Comparison of ENCODE assay signal across 8 cellular contexts in genomic region chr14:56580317-56580711, GRCh38. TPM values are rescaled to one million over a fixed set of nuclear protein-coding genes. Genes with fewer than 3 reads are reported as not detected.
A peak's percentile ranks its signal among the peaks of the same experiment; 100 is the strongest.
DNase-seq lines count a peak whose midpoint lies in the region; ATAC-seq and TF ChIP-seq lines count a peak whose summit lies in the region.

No MANE protein-coding gene starts in this region.

- no peaks in the 10 kb centered on the region; the same call in 1 of the 2 replicates for H3K27me3 Mint-ChIP-seq in WTC11 (ENCODE audit: low read depth)

- DNase-seq in HFF-Myc (ENCODE audit: extremely low read depth, low read depth) (no peak), WTC11 (ENCODE audit: low spot score) (no peak), testis (no peak), HUDEP-2 (lab: John Stamatoyannopoulos, UW; ENCODE audit: unreplicated experiment in 76 of 76) (no peak), erythroblast (lab: John Stamatoyannopoulos, UW) (no peak)

- H3K4me1 ChIP-seq in BLaER1 (peaks cover 18% of the 10 kb centered on the region), iPS-20b (ENCODE audit: insufficient read depth, low read length) (no peaks in the 10 kb centered on the region), testis (peaks cover 16% of the 10 kb centered on the region)

- H3K27me3 ChIP-seq in BLaER1 (no peaks in the 10 kb centered on the region), iPS-20b (ENCODE audit: insufficient read depth, low read length) (no peaks in the 10 kb centered on the region), testis (no peaks in the 10 kb centered on the region)

- POLR2A ChIA-PET in WTC11 (lab: Charles Lee), result interaction anchor here (1.3 kb wide), 1 partner anchor 10 kb away, joined by 4 read pairs; no protein-coding TSS in a partner anchor

- TF ChIP-seq CTCF in HFF-Myc (IDR thresholded peaks at IDR 0.05; ENCODE audit: low read depth, low read length, missing control alignments) (no peak), WTC11 (IDR thresholded peaks at IDR 0.05) (no peak), testis (IDR thresholded peaks at IDR 0.05) (no peak)

- H3K27ac Mint-ChIP-seq in WTC11, result peak overlapping the region; percentile 57

- no peaks in the 10 kb centered on the region for H3K9me3 Mint-ChIP-seq in WTC11

- no peak for ATAC-seq in WTC11
- no peak for ATAC-seq in HG03442 (IDR thresholded peaks at IDR 0.05; ENCODE audit: unreplicated experiment)

- H3K9me3 ChIP-seq in BLaER1 (no peaks in the 10 kb centered on the region), iPS-20b (ENCODE audit: insufficient read depth, low read depth, low read length) (no peaks in the 10 kb centered on the region), testis (no peaks in the 10 kb centered on the region)

- TF ChIP-seq POLR2A in testis (IDR thresholded peaks at IDR 0.05), result no peak
- no peak for TF ChIP-seq POLR2A in erythroblast (IDR thresholded peaks at IDR 0.05; ENCODE audit: low read length)

- H3K36me3 ChIP-seq in BLaER1 (peaks cover 2% of the 10 kb centered on the region), iPS-20b (ENCODE audit: insufficient read depth, low read depth, low read length) (no peaks in the 10 kb centered on the region), testis (ENCODE audit: low read depth, missing control alignments) (no peaks in the 10 kb centered on the region)

- CTCF ChIA-PET in WTC11 (lab: Charles Lee), result interaction anchor here (0.7 to 3.3 kb wide), 10 partner anchors 10 to 472 kb away, joined by 3 to 20 read pairs (median 5); no protein-coding TSS in a partner anchor

- peaks cover 54% of the 10 kb centered on the region for H4K20me1 ChIP-seq in BLaER1

- H3K4me3 ChIP-seq in BLaER1 (peak overlapping the region; percentile 98), HFF-Myc (replicated peaks; ENCODE audit: low read depth, low read length) (peak overlapping the region; percentile 99), iPS-20b (ENCODE audit: low read length) (peak overlapping the region; percentile 89), testis (peak overlapping the region; percentile 100)

- peak overlapping the region; percentile 85 for H3K4me2 ChIP-seq in BLaER1

- H3K9ac ChIP-seq in BLaER1, result peak overlapping the region; percentile 98
- H3K9ac ChIP-seq in iPS-20b (ENCODE audit: low read depth, low read length), result peak overlapping the region; percentile 99

- 6 to 7% methylated on average over 6 of the region's 6 CpGs for WGBS in testis, 2 donors

- peaks cover 11% of the 10 kb centered on the region for H3K4me1 Mint-ChIP-seq in WTC11

- H3K4me3 Mint-ChIP-seq in WTC11, result peak overlapping the region; percentile 91

- H3K36me3 Mint-ChIP-seq in WTC11, result no peaks in the 10 kb centered on the region

- intact Hi-C loops in testis (cut with DNase I; ENCODE audit: low total_unique reads), result no loop called here

- H3K27ac ChIP-seq in BLaER1 (peak overlapping the region; percentile 99), iPS-20b (ENCODE audit: low read length) (peak overlapping the region; percentile 94), testis (peak overlapping the region; percentile 89 to 92)

TF ChIP-seq in WTC11, 78 proteins besides CTCF, POLR2A, EP300 and RAD21:
- TF ChIP-seq, protein P1, sequence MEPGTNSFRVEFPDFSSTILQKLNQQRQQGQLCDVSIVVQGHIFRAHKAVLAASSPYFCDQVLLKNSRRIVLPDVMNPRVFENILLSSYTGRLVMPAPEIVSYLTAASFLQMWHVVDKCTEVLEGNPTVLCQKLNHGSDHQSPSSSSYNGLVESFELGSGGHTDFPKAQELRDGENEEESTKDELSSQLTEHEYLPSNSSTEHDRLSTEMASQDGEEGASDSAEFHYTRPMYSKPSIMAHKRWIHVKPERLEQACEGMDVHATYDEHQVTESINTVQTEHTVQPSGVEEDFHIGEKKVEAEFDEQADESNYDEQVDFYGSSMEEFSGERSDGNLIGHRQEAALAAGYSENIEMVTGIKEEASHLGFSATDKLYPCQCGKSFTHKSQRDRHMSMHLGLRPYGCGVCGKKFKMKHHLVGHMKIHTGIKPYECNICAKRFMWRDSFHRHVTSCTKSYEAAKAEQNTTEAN (CRISPR knock-in tag; IDR thresholded peaks at IDR 0.05), result no peak
- TF ChIP-seq GTF2I (CRISPR knock-in tag; conservative IDR thresholded peaks at IDR 0.05) (no peak), ELF4 (CRISPR knock-in tag; IDR thresholded peaks at IDR 0.05; ENCODE audit: low read depth) (no peak), ZNF416 (CRISPR knock-in tag; IDR thresholded peaks at IDR 0.05) (no peak), SMAD4 (CRISPR knock-in tag; IDR thresholded peaks at IDR 0.05) (no peak), GABPB1 (CRISPR knock-in tag; IDR thresholded peaks at IDR 0.05) (no peak), CDX4 (CRISPR knock-in tag; IDR thresholded peaks at IDR 0.05; ENCODE audit: borderline replicate concordance) (no peak), FOXJ3 (CRISPR knock-in tag; IDR thresholded peaks at IDR 0.05; ENCODE audit: borderline replicate concordance) (no peak), RORB (CRISPR knock-in tag; IDR thresholded peaks at IDR 0.05) (no peak)
- TF ChIP-seq, protein P2, sequence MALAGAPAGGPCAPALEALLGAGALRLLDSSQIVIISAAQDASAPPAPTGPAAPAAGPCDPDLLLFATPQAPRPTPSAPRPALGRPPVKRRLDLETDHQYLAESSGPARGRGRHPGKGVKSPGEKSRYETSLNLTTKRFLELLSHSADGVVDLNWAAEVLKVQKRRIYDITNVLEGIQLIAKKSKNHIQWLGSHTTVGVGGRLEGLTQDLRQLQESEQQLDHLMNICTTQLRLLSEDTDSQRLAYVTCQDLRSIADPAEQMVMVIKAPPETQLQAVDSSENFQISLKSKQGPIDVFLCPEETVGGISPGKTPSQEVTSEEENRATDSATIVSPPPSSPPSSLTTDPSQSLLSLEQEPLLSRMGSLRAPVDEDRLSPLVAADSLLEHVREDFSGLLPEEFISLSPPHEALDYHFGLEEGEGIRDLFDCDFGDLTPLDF (CRISPR knock-in tag; IDR thresholded peaks at IDR 0.05), result no peak
- TF ChIP-seq, protein P3, sequence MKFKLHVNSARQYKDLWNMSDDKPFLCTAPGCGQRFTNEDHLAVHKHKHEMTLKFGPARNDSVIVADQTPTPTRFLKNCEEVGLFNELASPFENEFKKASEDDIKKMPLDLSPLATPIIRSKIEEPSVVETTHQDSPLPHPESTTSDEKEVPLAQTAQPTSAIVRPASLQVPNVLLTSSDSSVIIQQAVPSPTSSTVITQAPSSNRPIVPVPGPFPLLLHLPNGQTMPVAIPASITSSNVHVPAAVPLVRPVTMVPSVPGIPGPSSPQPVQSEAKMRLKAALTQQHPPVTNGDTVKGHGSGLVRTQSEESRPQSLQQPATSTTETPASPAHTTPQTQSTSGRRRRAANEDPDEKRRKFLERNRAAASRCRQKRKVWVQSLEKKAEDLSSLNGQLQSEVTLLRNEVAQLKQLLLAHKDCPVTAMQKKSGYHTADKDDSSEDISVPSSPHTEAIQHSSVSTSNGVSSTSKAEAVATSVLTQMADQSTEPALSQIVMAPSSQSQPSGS (CRISPR knock-in tag; IDR thresholded peaks at IDR 0.05; ENCODE audit: borderline replicate concordance, low read depth), result no peak

RNA-seq across cellular contexts. Expression of gene TMEM260, which starts 0.7 kb away (rescaled TPM):
- total RNA-seq in WTC11 (2021), result 17.9 to 22.5 TPM (median 20.4 TPM) in 3 replicates
- total RNA-seq in testis, result 10 to 100 TPM; 30.7 to 32.0 TPM
- polyA plus RNA-seq in testis (ENCODE audit: insufficient read depth, low read depth, low replicate concordance), result 13.5 TPM
